ENCODE assay signal across 1 cellular context in the genomic region with DNA sequence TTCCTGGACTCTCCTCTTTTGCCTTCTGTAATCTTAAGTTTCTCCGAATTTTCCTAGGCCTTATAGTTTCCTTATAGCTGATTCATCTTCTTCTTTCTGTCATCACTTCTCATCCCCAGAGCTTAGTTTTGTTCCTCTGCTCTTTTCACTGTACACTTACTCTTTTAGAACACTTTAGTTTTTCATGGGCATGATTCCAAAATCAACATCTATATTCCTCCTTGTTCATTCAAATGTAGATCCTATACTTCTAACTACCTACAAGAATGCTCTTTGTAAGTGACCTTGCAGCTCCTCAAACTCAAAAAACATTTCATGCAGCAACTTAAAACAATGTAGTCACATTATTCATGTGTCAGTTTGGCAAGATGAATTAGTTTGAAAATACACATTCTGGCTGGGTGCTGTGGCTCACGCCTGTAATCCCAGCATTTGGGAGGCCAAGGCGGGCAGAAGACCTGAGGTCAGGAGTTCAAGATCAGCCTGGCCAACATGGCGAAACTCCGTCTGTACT.
TF ChIP-seq lines count a peak whose summit lies in the region.

No MANE protein-coding gene starts in this region.

TF ChIP-seq in endothelial cell of umbilical vein, 7 proteins besides CTCF, POLR2A, EP300 and RAD21:
- no peak for TF ChIP-seq POLR2AphosphoS5 (IDR thresholded peaks at IDR 0.05; ENCODE audit: insufficient read depth, low read depth, low read length)
- TF ChIP-seq MAX (IDR thresholded peaks at IDR 0.05; ENCODE audit: insufficient read depth, insufficient read length): no peak
- TF ChIP-seq EZH2 (IDR thresholded peaks at IDR 0.05; ENCODE audit: borderline replicate concordance, low read depth, low read length, severe bottlenecking): no peak
- TF ChIP-seq MYC (IDR thresholded peaks at IDR 0.05; ENCODE audit: low read depth, low read length): no peak
- no peak for TF ChIP-seq GATA2 (IDR thresholded peaks at IDR 0.05; ENCODE audit: insufficient read depth, insufficient read length, low read depth, low read length)
- no peak for TF ChIP-seq FOS (IDR thresholded peaks at IDR 0.05; ENCODE audit: borderline replicate concordance, insufficient read depth, low read length)
- TF ChIP-seq JUN (IDR thresholded peaks at IDR 0.05; ENCODE audit: borderline replicate concordance, insufficient read depth, insufficient read length, low read depth): no peak
